In the genomic region with DNA sequence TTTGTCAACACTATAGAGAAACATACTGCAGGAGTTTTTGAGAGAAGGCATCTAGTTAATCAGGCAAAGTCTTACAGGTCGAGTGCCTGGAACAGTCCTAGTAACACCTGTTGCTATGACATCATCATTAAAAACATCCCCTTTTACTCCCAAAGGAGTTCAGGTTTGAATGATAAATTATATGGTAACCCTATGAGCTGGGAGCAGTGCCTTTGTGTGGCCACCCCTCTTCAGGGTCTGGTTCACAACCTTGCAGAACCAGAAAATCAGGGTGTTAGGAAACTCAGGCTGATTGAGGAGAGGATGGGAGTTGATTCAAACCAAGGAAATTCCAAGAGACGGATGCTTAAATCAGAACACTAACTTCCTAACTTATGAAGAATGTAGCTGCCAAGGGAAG, we compare ENCODE assay signal across 20 cellular contexts.
"Had no signal": no experiment of that assay in that cellular context is flagged by ENCODE, and none has a peak within 500 bp of the region (broad histone marks: within the 10 kb centered on the region; RNA-seq: fewer than 3 reads in every experiment).

No MANE protein-coding gene starts in this region.

- H3K4me1 Mint-ChIP-seq: activated CD4-positive, alpha-beta T cell treated with anti-CD3 and anti-CD28 coated beads, Interleukin-2, amount 10 ng/mL, durations not matched to agents 7 days and 5 days; activated naive CD8-positive, alpha-beta T cell treated with anti-CD3 and anti-CD28 coated beads, Interleukin-2, amount 10 ng/mL, durations not matched to agents 7 days and 5 days; immature natural killer cell had no signal

- H3K4me3 ChIP-seq: lung had no signal

- H3K27ac Mint-ChIP-seq: activated CD4-positive, alpha-beta T cell treated with anti-CD3 and anti-CD28 coated beads, Interleukin-2, amount 10 ng/mL, durations not matched to agents 7 days and 5 days; activated naive CD8-positive, alpha-beta T cell treated with anti-CD3 and anti-CD28 coated beads, Interleukin-2, amount 10 ng/mL, durations not matched to agents 7 days and 5 days; activated T-helper 1 cell treated with anti-CD3 and anti-CD28 coated beads, Interleukin-12 subunit alpha, Interleukin-12 subunit beta, Interleukin-2, Interleukin-4 antibody, amounts not matched to agents 30 ng/mL and 10 ng/mL and 1 ng/mL, durations not matched to agents 14 hours and 24 hours and 36 hours; dendritic cell treated with granulocyte-macrophage colony-stimulating factor and Interleukin-4, amounts not matched to agents 40 ng/mL and 50 ng/mL, for 4 days; immature natural killer cell; mesothelial cell of epicardium; nephron progenitor cell; progenitor cell of endocrine pancreas had no signal

- H3K36me3 Mint-ChIP-seq: activated naive CD8-positive, alpha-beta T cell treated with anti-CD3 and anti-CD28 coated beads, Interleukin-2, amount 10 ng/mL, durations not matched to agents 7 days and 5 days; mesothelial cell of epicardium had no signal

- ATAC-seq: right cardiac atrium; stimulated activated naive CD8-positive, alpha-beta T cell treated with anti-CD3 and anti-CD28 coated beads, Interleukin-15, Interleukin-2, amounts not matched to agents 100 U/mL and 50 U/mL, for 24 hours had no signal

- H3K27me3 Mint-ChIP-seq: activated CD4-positive, alpha-beta T cell treated with anti-CD3 and anti-CD28 coated beads, Interleukin-2, amount 10 ng/mL, durations not matched to agents 7 days and 5 days; activated naive CD8-positive, alpha-beta T cell treated with anti-CD3 and anti-CD28 coated beads, Interleukin-2, amount 10 ng/mL, durations not matched to agents 7 days and 5 days; dendritic cell treated with granulocyte-macrophage colony-stimulating factor and Interleukin-4, amounts not matched to agents 40 ng/mL and 50 ng/mL, for 4 days; progenitor cell of endocrine pancreas had no signal

- H3K9me3 Mint-ChIP-seq: activated naive CD8-positive, alpha-beta T cell treated with anti-CD3 and anti-CD28 coated beads, Interleukin-2, amount 10 ng/mL, durations not matched to agents 7 days and 5 days; activated T-helper 1 cell treated with anti-CD3 and anti-CD28 coated beads, Interleukin-12 subunit alpha, Interleukin-12 subunit beta, Interleukin-2, Interleukin-4 antibody, amounts not matched to agents 30 ng/mL and 10 ng/mL and 1 ng/mL, durations not matched to agents 14 hours and 24 hours and 36 hours; mesothelial cell of epicardium had no signal

- DNase-seq: activated CD4-positive, alpha-beta T cell treated with anti-CD3 and anti-CD28 coated beads, Interleukin-2, amount 10 ng/mL, durations not matched to agents 7 days and 5 days; activated naive CD8-positive, alpha-beta T cell treated with anti-CD3 and anti-CD28 coated beads, Interleukin-2, amount 10 ng/mL, durations not matched to agents 7 days and 5 days; anterior cingulate cortex; cerebellar nuclear complex; effector memory CD4-positive, alpha-beta T cell; head of caudate nucleus; immature natural killer cell; nephron progenitor cell; occipital lobe; right cardiac atrium; small intestine; stimulated activated CD4-positive, alpha-beta T cell treated with anti-CD3 and anti-CD28 coated beads, Interleukin-4, amount 100 ng/mL, for 4 hours; stimulated activated CD8-positive, alpha-beta memory T cell treated with anti-CD3 and anti-CD28 coated beads, Interleukin-4, amount 100 ng/mL, for 48 hours; stimulated activated naive CD8-positive, alpha-beta T cell treated with anti-CD3 and anti-CD28 coated beads, Interleukin-15, Interleukin-2, amounts not matched to agents 100 U/mL and 50 U/mL, for 24 hours; T-helper 9 cell had no signal

- H3K4me3 Mint-ChIP-seq: activated CD4-positive, alpha-beta T cell treated with anti-CD3 and anti-CD28 coated beads, Interleukin-2, amount 10 ng/mL, durations not matched to agents 7 days and 5 days; activated naive CD8-positive, alpha-beta T cell treated with anti-CD3 and anti-CD28 coated beads, Interleukin-2, amount 10 ng/mL, durations not matched to agents 7 days and 5 days; activated T-helper 1 cell treated with anti-CD3 and anti-CD28 coated beads, Interleukin-12 subunit alpha, Interleukin-12 subunit beta, Interleukin-2, Interleukin-4 antibody, amounts not matched to agents 30 ng/mL and 10 ng/mL and 1 ng/mL, durations not matched to agents 14 hours and 24 hours and 36 hours; dendritic cell treated with granulocyte-macrophage colony-stimulating factor and Interleukin-4, amounts not matched to agents 40 ng/mL and 50 ng/mL, for 4 days; immature natural killer cell; mesothelial cell of epicardium; nephron progenitor cell had no signal
